ENCODE assay signal across 6 cellular contexts in the genomic region with DNA sequence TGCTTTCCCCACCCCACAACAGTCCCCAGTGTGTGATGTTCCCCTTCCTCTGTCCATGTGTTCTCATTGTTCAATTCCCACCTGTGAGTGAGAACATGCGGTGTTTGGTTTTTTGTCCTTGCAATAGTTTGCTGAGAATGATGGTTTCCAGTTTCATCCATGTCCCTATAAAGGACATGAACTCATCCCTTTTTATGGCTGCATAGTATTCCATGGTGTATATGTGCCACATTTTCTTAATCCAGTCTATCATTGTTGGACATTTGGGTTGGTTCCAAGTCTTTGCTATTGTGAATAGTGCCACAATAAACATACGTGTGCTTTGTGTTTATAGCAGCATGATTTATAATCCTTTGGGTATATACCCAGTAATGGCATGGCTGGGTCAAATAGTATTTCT. TPM values are rescaled to one million over a fixed set of nuclear protein-coding genes. Genes with fewer than 3 reads are reported as not detected.
"Had no signal": no experiment of that assay in that cellular context is flagged by ENCODE, and none has a peak within 500 bp of the region (broad histone marks: within the 10 kb centered on the region; RNA-seq: fewer than 3 reads in every experiment).

No MANE protein-coding gene starts in this region.

RNA-seq across cellular contexts. Expression of a gene that starts 11.3 kb away (rescaled TPM):
- total RNA-seq: natural killer cell treated with Interleukin-12 subunit alpha and Interleukin-12 subunit beta and Interleukin-15 and Interleukin-18, amount 100 ng/mL, for 72 hours; neural crest cell; osteocyte; smooth muscle cell had no signal
- polyA plus RNA-seq: naive thymus-derived CD8-positive, alpha-beta T cell; neural cell had no signal
